In genomic region chr4:141131738-141132688, GRCh38 we compare ENCODE assay signal across 8 cellular contexts. TPM values are rescaled to one million over a fixed set of nuclear protein-coding genes. Genes with fewer than 3 reads are reported as not detected.
A peak's percentile ranks its signal among the peaks of the same experiment; 100 is the strongest.
DNase-seq lines count a peak whose midpoint lies in the region; ATAC-seq and TF ChIP-seq lines count a peak whose summit lies in the region.

No MANE protein-coding gene starts in this region.

- WGBS in stomach, 5 donors, result 4 to 7% (median 5%) methylated on average over 27 to 71 of the region's 71 CpGs

- peaks cover 10% of the 10 kb centered on the region for H3K36me3 Mint-ChIP-seq in brain

- peaks cover 0 to 3% (median 0%) of the 10 kb centered on the region in 5 experiments for H3K9me3 Mint-ChIP-seq in brain

- peak overlapping the region; percentile 5 to 84 (median 65) for H3K27ac ChIP-seq in stomach

- H3K27me3 Mint-ChIP-seq in brain, result peaks cover 18% of the 10 kb centered on the region

- H3K4me3 Mint-ChIP-seq in brain, result peak overlapping the region; percentile 93 to 100 (median 95)

- DNase-seq in NCI-H82 (lab: John Stamatoyannopoulos, UW), result peak; percentile 48
- no peak for DNase-seq in NCI-H82 treated with DMSO at 0.1 percent for 48 hours (lab: John Stamatoyannopoulos, UW; ENCODE audit: unreplicated experiment)
- peak in 1 of 2 donors; percentile 17 for DNase-seq in left colon
- DNase-seq in stomach, result no peak
- DNase-seq in germinal center (ENCODE audit: low spot score), result no peak
- DNase-seq in NOMO-1 treated with DMSO at 0.1 percent for 48 hours (lab: John Stamatoyannopoulos, UW; ENCODE audit: unreplicated experiment), result no peak

- H3K4me1 ChIP-seq in stomach, result peaks cover 15 to 31% (median 25%) of the 10 kb centered on the region in 4 donors

- peaks cover 0 to 52% (median 12%) of the 10 kb centered on the region in 3 donors for H3K27me3 ChIP-seq in stomach

- peak overlapping the region; percentile 73 to 89 (median 76) for H3K4me3 ChIP-seq in stomach

- TF ChIP-seq POLR2A in stomach (IDR thresholded peaks at IDR 0.05), result no peak

- peaks cover 57% of the 10 kb centered on the region for H3K4me1 Mint-ChIP-seq in brain

- ATAC-seq in HG03565 (IDR thresholded peaks at IDR 0.05; ENCODE audit: unreplicated experiment) (peak; percentile 5), left colon (peak; percentile 15)

- intact Hi-C loops in left colon (cut with DNase I, micrococcal nuclease), result loop anchor here in 1 of 2 donors (5.0 kb wide), 1 partner anchor 265 kb away; no protein-coding TSS in a partner anchor
- intact Hi-C loops in stomach (cut with DNase I; ENCODE audit: low total_unique reads), result loop anchor here (5.0 kb wide), 1 partner anchor 270 kb away; no protein-coding TSS in a partner anchor

- H3K9me3 ChIP-seq in stomach, result no peaks in the 10 kb centered on the region

- TF ChIP-seq CTCF in brain (conservative IDR thresholded peaks at IDR 0.05), result no peak
- TF ChIP-seq CTCF in stomach (IDR thresholded peaks at IDR 0.05), result no peak

- peak overlapping the region; percentile 64 to 94 (median 91) for H3K27ac Mint-ChIP-seq in brain

- no peaks in the 10 kb centered on the region for H3K36me3 ChIP-seq in stomach

- no peak for TF ChIP-seq EP300 in stomach (IDR thresholded peaks at IDR 0.05)

RNA-seq across cellular contexts. Expression of gene RNF150, which starts 1.3 kb away (rescaled TPM):
- polyA plus RNA-seq in brain (ENCODE audit: insufficient read depth, low read depth, low replicate concordance) (3.0 TPM), stomach (1 to 10 TPM in 1 of 3 donors, under 1 TPM in 2; 0.31 to 1.3 (median 0.61) TPM)
- total RNA-seq in left colon (1 to 10 TPM in 1 of 2 donors, under 1 TPM in 1; 0.70 to 9.9 TPM), stomach (10 to 100 TPM in 4 of 5 donors, 1 to 10 TPM in 1; 5.9 to 88.1 (median 21.7) TPM)
